In genomic region chr9:13933268-13933656, GRCh38 we compare ENCODE assay signal across 20 cellular contexts.
DNase-seq lines count a peak whose midpoint lies in the region; ATAC-seq and TF ChIP-seq lines count a peak whose summit lies in the region.
"Had no signal": no experiment of that assay in that cellular context is flagged by ENCODE, and none has a peak within 500 bp of the region (broad histone marks: within the 10 kb centered on the region; RNA-seq: fewer than 3 reads in every experiment).

No MANE protein-coding gene starts in this region.

- H3K27me3 ChIP-seq in right atrium auricular region (no peaks in the 10 kb centered on the region), left ventricle myocardium inferior (ENCODE audit: low read depth) (no peaks in the 10 kb centered on the region)
- H3K27me3 ChIP-seq: BLaER1 had no signal

- H3K27ac ChIP-seq in right atrium auricular region (no peak overlapping the region), left ventricle myocardium inferior (replicated peaks) (peak overlapping the region; percentile 47)
- H3K27ac ChIP-seq: BLaER1, C4-2B had no signal

- TF ChIP-seq CTCF in right atrium auricular region (IDR thresholded peaks at IDR 0.05), result no peak
- TF ChIP-seq CTCF in left ventricle myocardium inferior (IDR thresholded peaks at IDR 0.05; ENCODE audit: borderline replicate concordance), result no peak

- no peaks in the 10 kb centered on the region for H3K9me3 ChIP-seq in right atrium auricular region
- H3K9me3 ChIP-seq in left ventricle myocardium inferior (replicated peaks), result no peaks in the 10 kb centered on the region
- H3K9me3 ChIP-seq: BLaER1, HAP-1 had no signal

- H3K4me3 ChIP-seq in right atrium auricular region (no peak overlapping the region), left ventricle myocardium inferior (no peak overlapping the region)
- H3K4me3 ChIP-seq: BLaER1, GM12878, HAP-1 had no signal

- no peak overlapping the region for H3K4me3 Mint-ChIP-seq in stimulated activated effector memory CD8-positive, alpha-beta T cell treated with anti-CD3 and anti-CD28 coated beads, Interleukin-12 subunit alpha, Interleukin-12 subunit beta, amount 100 ng/mL, for 72 hours
- H3K4me3 Mint-ChIP-seq: B cell; CD4-positive, CD25-positive, alpha-beta regulatory T cell; CD8-positive, alpha-beta memory T cell; HFFc6 had no signal

- intact Hi-C loops in Right ventricle myocardium superior (cut with DNase I), result no loop called here
- intact Hi-C loops in left ventricle myocardium inferior (cut with micrococcal nuclease), result no loop called here
- intact Hi-C loops in sciatic nerve (cut with DNase I), result no loop called here

- ATAC-seq in Right ventricle myocardium superior (ENCODE audit: poor library complexity) (peak; percentile 57), sciatic nerve (peak; percentile 10)
- ATAC-seq in stimulated activated effector memory CD8-positive, alpha-beta T cell treated with anti-CD3 and anti-CD28 coated beads, Interleukin-12 subunit alpha, Interleukin-12 subunit beta, amount 100 ng/mL, for 72 hours, result no peak
- ATAC-seq: GM12878 had no signal

- DNase-seq in Right ventricle myocardium superior (no peak), right atrium auricular region (ENCODE audit: low spot score) (no peak), NCI-H69 (lab: John Stamatoyannopoulos, UW) (peak; percentile 56), left ventricle myocardium inferior (no peak), sciatic nerve (ENCODE audit: low spot score) (no peak), HK-2 (ENCODE audit: unreplicated experiment) (no peak)
- DNase-seq in stimulated activated effector memory CD8-positive, alpha-beta T cell treated with anti-CD3 and anti-CD28 coated beads, Interleukin-12 subunit alpha, Interleukin-12 subunit beta, amount 100 ng/mL, for 72 hours (ENCODE audit: low spot score in 2 of 2), result no peak
- DNase-seq: CD4-positive, CD25-positive, alpha-beta regulatory T cell; CD8-positive, alpha-beta memory T cell; DMS 273 treated with DMSO at 0.1 percent for 48 hours; DMS79; EL; GDM1; GOT3; HFFc6 had no signal

- H3K4me1 ChIP-seq in right atrium auricular region (peaks cover 0 to 12% of the 10 kb centered on the region in 2 donors), left ventricle myocardium inferior (peaks cover 26% of the 10 kb centered on the region)
- H3K4me1 ChIP-seq: BLaER1, HAP-1 had no signal

- H3K36me3 ChIP-seq in right atrium auricular region (no peaks in the 10 kb centered on the region), left ventricle myocardium inferior (no peaks in the 10 kb centered on the region)
- H3K36me3 ChIP-seq: BLaER1, HAP-1 had no signal

- H3K27ac Mint-ChIP-seq in stimulated activated effector memory CD8-positive, alpha-beta T cell treated with anti-CD3 and anti-CD28 coated beads, Interleukin-12 subunit alpha, Interleukin-12 subunit beta, amount 100 ng/mL, for 72 hours, result no peak overlapping the region
- H3K27ac Mint-ChIP-seq: B cell; CD4-positive, CD25-positive, alpha-beta regulatory T cell; CD8-positive, alpha-beta memory T cell; HFFc6 had no signal

- no peaks in the 10 kb centered on the region for H3K36me3 Mint-ChIP-seq in stimulated activated effector memory CD8-positive, alpha-beta T cell treated with anti-CD3 and anti-CD28 coated beads, Interleukin-12 subunit alpha, Interleukin-12 subunit beta, amount 100 ng/mL, for 72 hours
- H3K36me3 Mint-ChIP-seq: CD4-positive, CD25-positive, alpha-beta regulatory T cell; CD8-positive, alpha-beta memory T cell had no signal

- peaks cover 2% of the 10 kb centered on the region for H3K9me3 Mint-ChIP-seq in stimulated activated effector memory CD8-positive, alpha-beta T cell treated with anti-CD3 and anti-CD28 coated beads, Interleukin-12 subunit alpha, Interleukin-12 subunit beta, amount 100 ng/mL, for 72 hours
- H3K9me3 Mint-ChIP-seq: HFFc6 had no signal

- no peaks in the 10 kb centered on the region for H3K4me1 Mint-ChIP-seq in stimulated activated effector memory CD8-positive, alpha-beta T cell treated with anti-CD3 and anti-CD28 coated beads, Interleukin-12 subunit alpha, Interleukin-12 subunit beta, amount 100 ng/mL, for 72 hours
- H3K4me1 Mint-ChIP-seq: B cell; CD4-positive, CD25-positive, alpha-beta regulatory T cell; CD8-positive, alpha-beta memory T cell had no signal
